7 cellular contexts compared by ENCODE assay signal in the genomic region with DNA sequence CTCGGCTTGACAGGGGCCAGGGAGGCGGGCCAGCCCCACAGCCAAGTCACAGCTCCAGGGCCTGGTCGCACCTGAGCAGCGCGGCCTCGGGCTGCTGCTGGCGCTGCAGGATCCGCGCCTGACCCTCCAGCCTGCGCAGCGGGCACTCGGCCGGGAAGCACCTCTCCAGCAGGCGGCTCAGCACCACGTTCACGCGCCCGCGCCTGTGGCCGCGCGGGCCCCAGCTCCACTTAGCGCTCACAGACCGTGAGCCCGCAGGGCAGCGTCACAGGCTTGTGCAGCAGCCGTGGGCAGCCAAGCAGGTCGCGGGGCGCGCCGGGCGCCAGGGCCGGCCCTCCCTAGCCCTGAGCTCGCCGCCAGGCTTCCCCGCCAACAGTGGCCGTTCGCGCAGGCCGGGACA.
DNase-seq lines count a peak whose midpoint lies in the region; ATAC-seq, FAIRE-seq and TF ChIP-seq lines count a peak whose summit lies in the region.
"Not testable (repeated sequence)": the region's sequence is repeated elsewhere in the genome, so short reads cannot be mapped to it uniquely, and the experiment has no call there.

No MANE protein-coding gene starts in this region.

- not testable (repeated sequence) for FAIRE-seq in A549 (lab: Jason Lieb, UNC); GM12878 (lab: Jason Lieb, UNC)

- not testable (repeated sequence) for H4K20me1 ChIP-seq in GM12878 (ENCODE audit: control insufficient read depth, insufficient read depth)

- H3K27me3 ChIP-seq in RWPE2 (ENCODE audit: insufficient read depth, poor library complexity, severe bottlenecking); GM12878 (replicated peaks in 1 of 2; ENCODE audit: control insufficient read depth in 2 of 2, insufficient read depth in 2 of 2, low read length in 1 of 2); lower lobe of right lung (ENCODE audit: low read depth); psoas muscle (ENCODE audit: insufficient read depth in 3 of 3, low read length in 2 of 3): not testable (repeated sequence)

- intact Hi-C loops in GM12878 (cut with micrococcal nuclease; ENCODE audit: unreplicated experiment); Right ventricle myocardium superior (cut with DNase I); lower lobe of right lung (cut with DNase I); psoas muscle (cut with DNase I): not testable (repeated sequence)

- ATAC-seq in A549 (peak; percentile 69 to 98), RWPE2 (ENCODE audit: low read depth) (peak; percentile 78), GM12878 (peak; percentile 65), Right ventricle myocardium superior (ENCODE audit: poor library complexity) (peak; percentile 86), left lobe of liver (peak; percentile 84), lower lobe of right lung (peak; percentile 43 to 82), psoas muscle (peak; percentile 43 to 91 (median 84))

- SMC1A ChIA-PET in GM12878 (lab: Charles Lee; ENCODE audit: uncharacterized antibody, unreplicated experiment): not testable (repeated sequence)

- not testable (repeated sequence) for TF ChIP-seq EP300 in A549 (IDR thresholded peaks at IDR 0.05); GM12878 (IDR thresholded peaks at IDR 0.05; ENCODE audit: borderline replicate concordance in 1 of 2, control insufficient read depth in 1 of 2, low read depth in 2 of 2, low read length in 2 of 2)

- TF ChIP-seq RAD21 in A549 (conservative IDR thresholded peaks at IDR 0.05 in 1 of 2, IDR thresholded peaks at IDR 0.05 in 1 of 2); GM12878 (IDR thresholded peaks at IDR 0.05; ENCODE audit: insufficient read depth, low read depth, low read length): not testable (repeated sequence)

- not testable (repeated sequence) for H3K9ac ChIP-seq in GM12878 (ENCODE audit: control insufficient read depth, insufficient read depth, low read length)

- POLR2A ChIA-PET in A549 (lab: Yijun Ruan, JAX); GM12878 (lab: Charles Lee): not testable (repeated sequence)

- not testable (repeated sequence) for TF ChIP-seq CTCF in A549 (IDR thresholded peaks at IDR 0.05); RWPE2 (IDR thresholded peaks at IDR 0.05; ENCODE audit: poor library complexity, severe bottlenecking); GM12878 (IDR thresholded peaks at IDR 0.05 in 2 of 3, conservative IDR thresholded peaks at IDR 0.05 in 1 of 3; ENCODE audit: control insufficient read depth in 2 of 3, extremely low read depth in 1 of 3, insufficient read depth in 1 of 3, low read depth in 3 of 3, low read length in 3 of 3); lower lobe of right lung (IDR thresholded peaks at IDR 0.05); psoas muscle (IDR thresholded peaks at IDR 0.05)

- H3K27ac ChIP-seq in A549; RWPE2 (ENCODE audit: poor library complexity, severe bottlenecking); GM12878 (ENCODE audit: control insufficient read depth, insufficient read depth); lower lobe of right lung; psoas muscle: not testable (repeated sequence)

- not testable (repeated sequence) for TF ChIP-seq POLR2A in A549 (IDR thresholded peaks at IDR 0.05; ENCODE audit: low read length); GM12878 (IDR thresholded peaks at IDR 0.05; ENCODE audit: low read depth, low read length)

- BruUV-seq in GM12878 (replicated peaks; lab: Mats Ljungman, UMichigan): not testable (repeated sequence)

- CTCF ChIA-PET in A549 (lab: Yijun Ruan, JAX); GM12878 (lab: Yijun Ruan, JAX): not testable (repeated sequence)

- not testable (repeated sequence) for H2AFZ ChIP-seq in GM12878 (ENCODE audit: control insufficient read depth, low read depth, low read length)

- in situ Hi-C loops in GM12878 (cut with MboI): not testable (repeated sequence)

- not testable (repeated sequence) for H3K4me2 ChIP-seq in A549; GM12878 (ENCODE audit: control insufficient read depth, insufficient read depth)

- DNase-seq in A549 (ENCODE audit: low read depth in 1 of 2, low spot score in 1 of 2); RWPE2 (ENCODE audit: low spot score); GM12878 (ENCODE audit: low read depth, low spot score); Right ventricle myocardium superior; left lobe of liver (ENCODE audit: low spot score); lower lobe of right lung; psoas muscle: not testable (repeated sequence)

- H3K4me3 ChIP-seq in A549; RWPE2 (ENCODE audit: severe bottlenecking); GM12878; lower lobe of right lung; psoas muscle: not testable (repeated sequence)

- H3K36me3 ChIP-seq in RWPE2 (ENCODE audit: low read depth); GM12878 (ENCODE audit: control insufficient read depth in 2 of 2, insufficient read depth in 2 of 2, low read length in 1 of 2); lower lobe of right lung; psoas muscle (ENCODE audit: insufficient read depth in 1 of 2, low read depth in 1 of 2): not testable (repeated sequence)

- not testable (repeated sequence) for H3K79me2 ChIP-seq in GM12878 (ENCODE audit: control insufficient read depth, insufficient read depth, low read length)

- RAD21 ChIA-PET in GM12878 (lab: Charles Lee; ENCODE audit: unreplicated experiment): not testable (repeated sequence)

- H3K9me3 ChIP-seq in A549; RWPE2 (ENCODE audit: severe bottlenecking); GM12878 (replicated peaks; ENCODE audit: control insufficient read depth, insufficient read depth, low read length); lower lobe of right lung; psoas muscle: not testable (repeated sequence)

- not testable (repeated sequence) for H3K4me1 ChIP-seq in A549; RWPE2 (ENCODE audit: insufficient read depth, poor library complexity, severe bottlenecking); GM12878 (ENCODE audit: control insufficient read depth, insufficient read depth, low read length); lower lobe of right lung; psoas muscle

- no CpG with 5 or more reads among the region's 41 CpGs for WGBS in A549 (ENCODE audit: missing lambda C conversion rate)
- WGBS in GM12878 (ENCODE audit: insufficient coverage, insufficient replicate concordance, low lambda C conversion rate, missing lambda C conversion rate): no CpG with 5 or more reads among the region's 41 CpGs
- WGBS in psoas muscle, 3 donors: no CpG with 5 or more reads among the region's 41 CpGs
